Comparison of ENCODE assay signal across 7 cellular contexts in genomic region chr14:22545842-22546721, GRCh38. TPM values are rescaled to one million over a fixed set of nuclear protein-coding genes. Genes with fewer than 3 reads are reported as not detected.
DNase-seq lines count a peak whose midpoint lies in the region; ATAC-seq lines count a peak whose summit lies in the region.

No MANE protein-coding gene starts in this region.

- no peaks in the 10 kb centered on the region for H3K27me3 Mint-ChIP-seq in activated T-helper 2 cell treated with anti-CD3 and anti-CD28 coated beads, Interferon-gamma antibody, Interleukin-2, Interleukin-4, amounts not matched to agents 10 μg/mL and 5 μg/mL and 100 μg/mL, durations not matched to agents 14 hours and 24 hours and 36 hours (ENCODE audit: low read depth)

- no peak for ATAC-seq in GM21528 (IDR thresholded peaks at IDR 0.05; ENCODE audit: low FRiP score, unreplicated experiment)

- H3K27ac Mint-ChIP-seq in activated T-helper 2 cell treated with anti-CD3 and anti-CD28 coated beads, Interferon-gamma antibody, Interleukin-2, Interleukin-4, amounts not matched to agents 10 μg/mL and 5 μg/mL and 100 μg/mL, durations not matched to agents 14 hours and 24 hours and 36 hours: peak overlapping the region; percentile 90

- intact Hi-C loops in activated T-helper 2 cell treated with anti-CD3 and anti-CD28 coated beads, Interferon-gamma antibody, Interleukin-2, Interleukin-4, amounts not matched to agents 10 μg/mL and 5 μg/mL and 100 μg/mL, durations not matched to agents 14 hours and 24 hours and 36 hours (cut with micrococcal nuclease): loop anchor here (1.0 kb wide), 1 partner anchor 9 kb away; no protein-coding TSS in a partner anchor

- H3K9me3 Mint-ChIP-seq in activated T-helper 2 cell treated with anti-CD3 and anti-CD28 coated beads, Interferon-gamma antibody, Interleukin-2, Interleukin-4, amounts not matched to agents 10 μg/mL and 5 μg/mL and 100 μg/mL, durations not matched to agents 14 hours and 24 hours and 36 hours: no peaks in the 10 kb centered on the region

- H3K4me1 Mint-ChIP-seq in activated T-helper 2 cell treated with anti-CD3 and anti-CD28 coated beads, Interferon-gamma antibody, Interleukin-2, Interleukin-4, amounts not matched to agents 10 μg/mL and 5 μg/mL and 100 μg/mL, durations not matched to agents 14 hours and 24 hours and 36 hours (ENCODE audit: low read depth): peaks cover 93% of the 10 kb centered on the region

- H3K4me3 Mint-ChIP-seq in activated T-helper 2 cell treated with anti-CD3 and anti-CD28 coated beads, Interferon-gamma antibody, Interleukin-2, Interleukin-4, amounts not matched to agents 10 μg/mL and 5 μg/mL and 100 μg/mL, durations not matched to agents 14 hours and 24 hours and 36 hours (ENCODE audit: low read depth): peak overlapping the region; percentile 78

- peaks cover 97% of the 10 kb centered on the region for H3K36me3 Mint-ChIP-seq in activated T-helper 2 cell treated with anti-CD3 and anti-CD28 coated beads, Interferon-gamma antibody, Interleukin-2, Interleukin-4, amounts not matched to agents 10 μg/mL and 5 μg/mL and 100 μg/mL, durations not matched to agents 14 hours and 24 hours and 36 hours (ENCODE audit: low read depth)

- DNase-seq in HT1080 (ENCODE audit: low read depth) (peak; percentile 96), hepatic stellate cell (ENCODE audit: low spot score) (peak; percentile 85), DMS 273 treated with DMSO at 0.1 percent for 48 hours (lab: John Stamatoyannopoulos, UW) (no peak), NCI-H524 (lab: John Stamatoyannopoulos, UW) (no peak)
- no peak for DNase-seq in activated T-helper 2 cell treated with anti-CD3 and anti-CD28 coated beads, Interferon-gamma antibody, Interleukin-2, Interleukin-4, amounts not matched to agents 10 μg/mL and 5 μg/mL and 100 μg/mL, durations not matched to agents 14 hours and 24 hours and 36 hours (ENCODE audit: low spot score)
- peak; percentile 25 for DNase-seq in stimulated activated naive CD4-positive, alpha-beta T cell treated with Interleukin-2 at 50 U/mL for 16 hours (lab: John Stamatoyannopoulos, UW)

RNA-seq across cellular contexts. Expression of gene DAD1, which starts 42.9 kb away (rescaled TPM):
- 280 and 308 TPM in 2 replicates for total RNA-seq in HT1080 (2014; rRNA removed; shearing (Covaris generic))
- 275 and 317 TPM in 2 replicates for polyA plus RNA-seq in HT1080 (2015; cell fraction: cytosol; rRNA removed)
- 148 and 176 TPM in 2 replicates for polyA plus RNA-seq in HT1080 (2015; cell fraction: nucleus; rRNA removed)
- 246 and 256 TPM in 2 replicates for total RNA-seq in activated T-helper 2 cell treated with anti-CD3 and anti-CD28 coated beads, Interferon-gamma antibody, Interleukin-2, Interleukin-4, amounts not matched to agents 10 μg/mL and 5 μg/mL and 100 μg/mL, durations not matched to agents 14 hours and 24 hours and 36 hours

RNA-seq across cellular contexts. Expression of gene ABHD4, which starts 52.0 kb away (rescaled TPM):
- 3.5 and 6.9 TPM in 2 replicates for total RNA-seq in HT1080 (2014; rRNA removed; shearing (Covaris generic))
- 10.7 and 11.9 TPM in 2 replicates for polyA plus RNA-seq in HT1080 (2015; cell fraction: cytosol; rRNA removed)
- polyA plus RNA-seq in HT1080 (2015; cell fraction: nucleus; rRNA removed): 12.8 and 14.3 TPM in 2 replicates
- 9.2 and 10.8 TPM in 2 replicates for total RNA-seq in activated T-helper 2 cell treated with anti-CD3 and anti-CD28 coated beads, Interferon-gamma antibody, Interleukin-2, Interleukin-4, amounts not matched to agents 10 μg/mL and 5 μg/mL and 100 μg/mL, durations not matched to agents 14 hours and 24 hours and 36 hours

Comparison
In these comparisons a context has a peak if more than half of its experiments do, and no peak if none do; other contexts are left out.
1. DNase-seq: peak in HT1080 (single experiment), hepatic stellate cell (single experiment) and stimulated activated naive CD4-positive, alpha-beta T cell treated with Interleukin-2 at 50 U/mL for 16 hours (single experiment); none in activated T-helper 2 cell treated with anti-CD3 and anti-CD28 coated beads, Interferon-gamma antibody, Interleukin-2, Interleukin-4, amounts not matched to agents 10 μg/mL and 5 μg/mL and 100 μg/mL, durations not matched to agents 14 hours and 24 hours and 36 hours (single experiment), DMS 273 treated with DMSO at 0.1 percent for 48 hours (single experiment) and NCI-H524 (0 of 2).